Comparison of ENCODE assay signal across 15 cellular contexts in genomic region chr15:63493451-63493850, GRCh38. TPM values are rescaled to one million over a fixed set of nuclear protein-coding genes. Genes with fewer than 3 reads are reported as not detected.
DNase-seq lines count a peak whose midpoint lies in the region; ATAC-seq and TF ChIP-seq lines count a peak whose summit lies in the region.
"Had no signal": no experiment of that assay in that cellular context is flagged by ENCODE, and none has a peak within 500 bp of the region (broad histone marks: within the 10 kb centered on the region; RNA-seq: fewer than 3 reads in every experiment).

No MANE protein-coding gene starts in this region.

- H3K36me3 Mint-ChIP-seq in T-helper 1 cell treated with Interleukin-12 subunit alpha and Interleukin-12 subunit beta and Interleukin-4 antibody, amounts not matched to agents 30 μg/mL and 1 μg/mL, for 36 hours (ENCODE audit: low read depth), result peaks cover 4% of the 10 kb centered on the region
- no peaks in the 10 kb centered on the region for H3K36me3 Mint-ChIP-seq in activated naive CD8-positive, alpha-beta T cell
- H3K36me3 Mint-ChIP-seq in natural killer cell treated with Interleukin-12 subunit alpha and Interleukin-12 subunit beta and Interleukin-15 and Interleukin-18, amount 100 ng/mL, for 72 hours, result no peaks in the 10 kb centered on the region
- H3K36me3 Mint-ChIP-seq: neural progenitor cell, type B pancreatic cell had no signal

- H3K27ac Mint-ChIP-seq in T-helper 1 cell treated with Interleukin-12 subunit alpha and Interleukin-12 subunit beta and Interleukin-4 antibody, amounts not matched to agents 30 μg/mL and 1 μg/mL, for 36 hours, result peak overlapping the region; percentile 5
- H3K27ac Mint-ChIP-seq in activated naive CD8-positive, alpha-beta T cell, result peak overlapping the region; percentile 56
- peak overlapping the region; percentile 32 to 86 for H3K27ac Mint-ChIP-seq in natural killer cell treated with Interleukin-12 subunit alpha and Interleukin-12 subunit beta and Interleukin-15 and Interleukin-18, amount 100 ng/mL, for 72 hours
- H3K27ac Mint-ChIP-seq: neural progenitor cell, type B pancreatic cell had no signal

- POLR2A ChIA-PET in HEK293 (lab: Yijun Ruan, JAX), result interaction anchor here (3.3 kb wide), 1 partner anchor 11 kb away, joined by 10 read pairs; the partner anchor contains the start of gene USP3

- CTCF ChIA-PET in HEK293 (lab: Yijun Ruan, JAX), result no interaction called here

- H3K4me1 Mint-ChIP-seq in T-helper 1 cell treated with Interleukin-12 subunit alpha and Interleukin-12 subunit beta and Interleukin-4 antibody, amounts not matched to agents 30 μg/mL and 1 μg/mL, for 36 hours (ENCODE audit: low read depth), result peaks cover 41% of the 10 kb centered on the region
- H3K4me1 Mint-ChIP-seq in activated naive CD8-positive, alpha-beta T cell (ENCODE audit: low read depth), result peaks cover 44% of the 10 kb centered on the region
- H3K4me1 Mint-ChIP-seq in natural killer cell treated with Interleukin-12 subunit alpha and Interleukin-12 subunit beta and Interleukin-15 and Interleukin-18, amount 100 ng/mL, for 72 hours (ENCODE audit: low read depth in 2 of 2), result peaks cover 26 to 56% of the 10 kb centered on the region in 2 donors

- TF ChIP-seq CTCF in HEK293 (tag by site-specific recombination; IDR thresholded peaks at IDR 0.05), result no peak

- no peak for ATAC-seq in natural killer cell treated with Interleukin-12 subunit alpha and Interleukin-12 subunit beta and Interleukin-15 and Interleukin-18, amount 100 ng/mL, for 72 hours
- ATAC-seq in HG02840 (IDR thresholded peaks at IDR 0.05; ENCODE audit: low FRiP score, unreplicated experiment), result no peak

- H3K9me3 ChIP-seq in HEK293 (ENCODE audit: control insufficient read depth, insufficient read depth, low read depth, low read length), result no peaks in the 10 kb centered on the region
- H3K9me3 ChIP-seq: sigmoid colon had no signal

- no peaks in the 10 kb centered on the region for H3K36me3 ChIP-seq in HEK293 (ENCODE audit: control insufficient read depth in 2 of 2, insufficient read depth in 1 of 2, low read length in 2 of 2)
- H3K36me3 ChIP-seq: neural progenitor cell, sigmoid colon had no signal

- no peak for DNase-seq in T-helper 1 cell
- no peak for DNase-seq in natural killer cell treated with Interleukin-12 subunit alpha and Interleukin-12 subunit beta and Interleukin-15 and Interleukin-18, amount 100 ng/mL, for 72 hours (ENCODE audit: low spot score)
- no peak for DNase-seq in stimulated activated CD4-positive, alpha-beta T cell treated with anti-CD3 and anti-CD28 coated beads, Interleukin-2, amount 100 ng/mL, for 48 hours
- no peak for DNase-seq in NCI-H2081 treated with DMSO at 0.1 percent for 48 hours (lab: John Stamatoyannopoulos, UW)
- DNase-seq: NCI-H1694; NCI-H510A; sigmoid colon; stimulated activated CD4-positive, alpha-beta T cell treated with anti-CD3 and anti-CD28 coated beads, Interleukin-4, amount 100 ng/mL, for 24 hours had no signal

- no peak overlapping the region for H3K27ac ChIP-seq in HEK293 (ENCODE audit: extremely low read depth, low read depth, low read length)
- H3K27ac ChIP-seq: coronary artery, neural progenitor cell had no signal

- no peaks in the 10 kb centered on the region for H3K9me3 Mint-ChIP-seq in T-helper 1 cell treated with Interleukin-12 subunit alpha and Interleukin-12 subunit beta and Interleukin-4 antibody, amounts not matched to agents 30 μg/mL and 1 μg/mL, for 36 hours
- no peaks in the 10 kb centered on the region for H3K9me3 Mint-ChIP-seq in activated naive CD8-positive, alpha-beta T cell (ENCODE audit: low read depth)
- no peaks in the 10 kb centered on the region for H3K9me3 Mint-ChIP-seq in natural killer cell treated with Interleukin-12 subunit alpha and Interleukin-12 subunit beta and Interleukin-15 and Interleukin-18, amount 100 ng/mL, for 72 hours
- H3K9me3 Mint-ChIP-seq: neural progenitor cell, type B pancreatic cell had no signal

- H3K4me3 ChIP-seq in HEK293 (ENCODE audit: low read depth, low read length), result no peak overlapping the region
- H3K4me3 ChIP-seq: coronary artery, neural progenitor cell, sigmoid colon had no signal

- H3K4me1 ChIP-seq in HEK293 (ENCODE audit: control insufficient read depth, insufficient read depth, low read length), result peaks cover 11% of the 10 kb centered on the region

- H3K4me3 Mint-ChIP-seq in T-helper 1 cell treated with Interleukin-12 subunit alpha and Interleukin-12 subunit beta and Interleukin-4 antibody, amounts not matched to agents 30 μg/mL and 1 μg/mL, for 36 hours, result no peak overlapping the region
- peak overlapping the region; percentile 24 for H3K4me3 Mint-ChIP-seq in activated naive CD8-positive, alpha-beta T cell
- H3K4me3 Mint-ChIP-seq in natural killer cell treated with Interleukin-12 subunit alpha and Interleukin-12 subunit beta and Interleukin-15 and Interleukin-18, amount 100 ng/mL, for 72 hours, result peak overlapping the region; percentile 19
- H3K4me3 Mint-ChIP-seq: neural progenitor cell, type B pancreatic cell had no signal

- H3K27me3 Mint-ChIP-seq in T-helper 1 cell treated with Interleukin-12 subunit alpha and Interleukin-12 subunit beta and Interleukin-4 antibody, amounts not matched to agents 30 μg/mL and 1 μg/mL, for 36 hours (ENCODE audit: low read depth), result no peaks in the 10 kb centered on the region
- no peaks in the 10 kb centered on the region for H3K27me3 Mint-ChIP-seq in activated naive CD8-positive, alpha-beta T cell
- peaks cover 0 to 2% of the 10 kb centered on the region in 2 donors for H3K27me3 Mint-ChIP-seq in natural killer cell treated with Interleukin-12 subunit alpha and Interleukin-12 subunit beta and Interleukin-15 and Interleukin-18, amount 100 ng/mL, for 72 hours

TF ChIP-seq in HEK293, 187 proteins besides CTCF, POLR2A, EP300 and RAD21:
- TF ChIP-seq ZNF19 (tag by site-specific recombination; IDR thresholded peaks at IDR 0.05; ENCODE audit: low read depth), result no peak
- no peak for TF ChIP-seq ELK4 (IDR thresholded peaks at IDR 0.05; ENCODE audit: borderline replicate concordance, low read depth, low read length)
- peak; percentile 43; the same call in 1 of the 2 replicates for TF ChIP-seq ZBTB20 (tag by site-specific recombination; IDR thresholded peaks at IDR 0.05)
- TF ChIP-seq ZNF768 (tag by site-specific recombination; IDR thresholded peaks at IDR 0.05), result no peak
- no peak for TF ChIP-seq ZNF112 (tag by site-specific recombination; IDR thresholded peaks at IDR 0.05)
- TF ChIP-seq ZBTB17 (tag by site-specific recombination; IDR thresholded peaks at IDR 0.05), result peak; percentile 17; the same call in 1 of the 2 replicates
- TF ChIP-seq ZFHX2 (tag by site-specific recombination; conservative IDR thresholded peaks at IDR 0.05), result no peak

RNA-seq across cellular contexts. Expression of gene USP3, which starts 10.9 kb away (rescaled TPM):
- 10 to 100 TPM; 70.0 to 75.3 TPM for total RNA-seq in natural killer cell treated with Interleukin-12 subunit alpha and Interleukin-12 subunit beta and Interleukin-15 and Interleukin-18, amount 100 ng/mL, for 72 hours

Comparison
In these comparisons a context has a peak if more than half of its experiments do, and no peak if none do; other contexts are left out.
1. H3K27ac Mint-ChIP-seq: peak in every context shown above with its lines; median percentile 59 in natural killer cell treated with Interleukin-12 subunit alpha and Interleukin-12 subunit beta and Interleukin-15 and Interleukin-18, amount 100 ng/mL, for 72 hours; 56 in activated naive CD8-positive, alpha-beta T cell; 5 in T-helper 1 cell treated with Interleukin-12 subunit alpha and Interleukin-12 subunit beta and Interleukin-4 antibody, amounts not matched to agents 30 μg/mL and 1 μg/mL, for 36 hours.